In the genomic region with DNA sequence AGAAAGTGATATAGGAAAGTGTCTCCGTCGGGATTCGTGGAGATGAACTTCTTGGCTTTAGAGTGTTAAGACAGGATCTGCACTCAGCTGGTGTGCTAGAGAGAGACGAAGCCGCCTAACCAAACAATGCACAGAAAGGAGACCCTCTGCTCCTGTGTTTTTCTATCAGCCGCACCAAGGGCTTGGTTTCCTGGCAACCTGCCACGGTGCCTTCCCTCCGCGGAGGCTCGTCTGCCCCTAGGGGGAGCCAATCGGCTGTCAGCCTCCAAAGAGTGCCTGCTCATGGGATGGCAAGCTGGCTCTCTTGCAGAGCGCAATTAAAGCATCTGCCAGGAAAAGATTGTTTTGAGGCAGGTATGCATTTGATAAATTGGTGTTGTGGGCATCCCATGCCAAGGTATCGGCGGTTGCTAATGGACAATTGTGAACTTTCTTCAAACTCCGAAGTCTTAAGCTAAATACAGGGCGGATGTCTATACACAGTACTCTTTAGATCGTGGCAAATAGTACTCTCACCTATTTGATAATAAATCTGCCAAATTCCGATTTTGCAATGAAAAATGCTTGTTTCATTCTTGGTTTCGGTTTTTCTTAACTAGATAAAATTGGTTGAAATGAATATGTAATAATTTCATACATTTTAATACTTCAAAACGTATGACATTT, we compare ENCODE assay signal across 9 cellular contexts.
DNase-seq lines count a peak whose midpoint lies in the region; ATAC-seq and TF ChIP-seq lines count a peak whose summit lies in the region.
"Had no signal": no experiment of that assay in that cellular context is flagged by ENCODE, and none has a peak within 500 bp of the region (broad histone marks: within the 10 kb centered on the region; RNA-seq: fewer than 3 reads in every experiment).

No MANE protein-coding gene starts in this region.

- intact Hi-C loops in mammary epithelial cell (cut with micrococcal nuclease) = loop anchor here (10.0 kb wide), 1 partner anchor 396 kb away; no protein-coding TSS in a partner anchor

- H3K4me1 ChIP-seq in mammary epithelial cell (ENCODE audit: insufficient read depth, low read length) = no peaks in the 10 kb centered on the region

- no peaks in the 10 kb centered on the region for H3K79me2 ChIP-seq in mammary epithelial cell (ENCODE audit: insufficient read depth, low read length)

- CTCF ChIA-PET in mammary epithelial cell (lab: Charles Lee; ENCODE audit: low non-redundant PET) = no interaction called here

- WGBS in mammary epithelial cell (ENCODE audit: low coverage, missing lambda C conversion rate) = 72% methylated on average over 19 of the region's 20 CpGs

- peak; percentile 29 to 35 for TF ChIP-seq CTCF in mammary epithelial cell (conservative IDR thresholded peaks at IDR 0.05 in 1 of 2, IDR thresholded peaks at IDR 0.05 in 1 of 2; ENCODE audit: extremely low read depth in 1 of 2, insufficient read depth in 1 of 2, low read depth in 1 of 2, low read length in 2 of 2)

- H2AFZ ChIP-seq in mammary epithelial cell (ENCODE audit: low read depth, low read length) = no peak overlapping the region

- ATAC-seq in GM18861 (IDR thresholded peaks at IDR 0.05; ENCODE audit: unreplicated experiment) = peak; percentile 95
- ATAC-seq in HG03159 (IDR thresholded peaks at IDR 0.05; ENCODE audit: unreplicated experiment) = peak; percentile 78
- ATAC-seq: T-cell had no signal

- in situ Hi-C loops in mammary epithelial cell (cut with MboI; ENCODE audit: low sequenced_read_pairs in 2 of 2) = no loop called here

- no peaks in the 10 kb centered on the region for H3K9me3 ChIP-seq in mammary epithelial cell (replicated peaks; ENCODE audit: insufficient read depth, low read length)

- H3K9ac ChIP-seq in mammary epithelial cell (ENCODE audit: insufficient read depth, low read length) = no peak overlapping the region

- no peak overlapping the region for H3K4me3 ChIP-seq in mammary epithelial cell (replicated peaks in 1 of 3; ENCODE audit: insufficient read depth in 1 of 3, low read depth in 2 of 3, low read length in 3 of 3)

- no peaks in the 10 kb centered on the region for H3K27me3 ChIP-seq in mammary epithelial cell (ENCODE audit: insufficient read depth, low read length)

- DNase-seq in C1 segment of cervical spinal cord (lab: John Stamatoyannopoulos, UW) (peak in 12 of 14 donors; percentile 1 to 56 (median 28)), NCI-H82 (lab: John Stamatoyannopoulos, UW) (peak; percentile 86), mammary epithelial cell (peak; percentile 16), kidney tubule cell (ENCODE audit: low spot score) (peak; percentile 69), cerebellar nuclear complex (lab: John Stamatoyannopoulos, UW) (no peak)
- DNase-seq in stimulated activated CD4-positive, alpha-beta T cell treated with anti-CD3 and anti-CD28 coated beads, Interleukin-4, amount 100 ng/mL, for 48 hours (ENCODE audit: low read depth in 2 of 2) = peak; percentile 12 to 39

- dilution Hi-C loops in mammary epithelial cell (cut with HindIII; ENCODE audit: low sequenced_read_pairs) = no loop called here

- H4K20me1 ChIP-seq in mammary epithelial cell (ENCODE audit: insufficient read depth, low read length) = no peaks in the 10 kb centered on the region

- H3K27ac ChIP-seq in mammary epithelial cell (ENCODE audit: insufficient read depth, low read depth, low read length) = no peak overlapping the region

- no TSS peak for BruUV-seq in mammary epithelial cell (replicated peaks; lab: Mats Ljungman, UMichigan)

- H3K36me3 ChIP-seq in mammary epithelial cell (ENCODE audit: insufficient read depth, low read length) = no peaks in the 10 kb centered on the region

- no peak overlapping the region for H3K4me2 ChIP-seq in mammary epithelial cell (ENCODE audit: insufficient read depth, low read depth, low read length)

Comparison
In these comparisons a context has a peak if more than half of its experiments do, and no peak if none do; other contexts are left out.
1. DNase-seq: peak in C1 segment of cervical spinal cord (12 of 14), NCI-H82 (single experiment), mammary epithelial cell (single experiment), kidney tubule cell (single experiment) and stimulated activated CD4-positive, alpha-beta T cell treated with anti-CD3 and anti-CD28 coated beads, Interleukin-4, amount 100 ng/mL, for 48 hours (2 of 2); none in cerebellar nuclear complex (0 of 2).